Comparison of ENCODE assay signal across 8 cellular contexts in the genomic region with DNA sequence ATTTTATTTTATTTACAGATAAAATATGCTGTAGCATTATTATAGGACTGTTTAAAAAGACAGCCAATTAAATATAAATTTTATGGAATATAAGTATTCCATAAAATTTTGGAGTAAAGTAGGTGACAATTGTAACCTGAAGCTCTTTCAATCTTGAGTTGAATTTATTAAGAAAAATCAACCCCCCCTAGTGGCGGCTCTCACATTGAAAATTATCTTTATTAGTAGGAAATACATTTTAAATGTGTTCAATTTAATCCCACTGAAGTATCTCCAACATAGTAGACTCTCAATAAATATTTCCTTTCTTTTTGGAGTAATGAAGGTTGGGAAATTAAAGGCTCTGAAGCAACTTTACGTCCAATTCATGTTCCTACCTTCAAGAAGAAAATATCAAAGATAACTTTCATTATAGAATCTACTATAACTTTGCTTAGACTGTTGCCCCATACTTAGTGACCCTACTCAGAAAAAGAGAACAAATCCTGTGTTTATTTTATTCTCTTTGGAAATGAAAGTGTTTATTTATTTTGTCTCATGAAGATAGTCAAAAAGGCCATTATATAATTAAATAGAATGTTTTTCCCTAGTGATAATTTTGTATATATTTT.
DNase-seq lines count a peak whose midpoint lies in the region; ATAC-seq and FAIRE-seq lines count a peak whose summit lies in the region.

No MANE protein-coding gene starts in this region.

- peak overlapping the region; percentile 89 for H3K4me3 Mint-ChIP-seq in activated naive CD8-positive, alpha-beta T cell treated with anti-CD3 and anti-CD28 coated beads, Interleukin-2, amount 50 U/mL, for 24 hours

- H3K36me3 Mint-ChIP-seq in activated naive CD8-positive, alpha-beta T cell treated with anti-CD3 and anti-CD28 coated beads, Interleukin-2, amount 50 U/mL, for 24 hours (ENCODE audit: low read depth) = peaks cover 2% of the 10 kb centered on the region

- H3K27ac Mint-ChIP-seq in activated naive CD8-positive, alpha-beta T cell treated with anti-CD3 and anti-CD28 coated beads, Interleukin-2, amount 50 U/mL, for 24 hours = no peak overlapping the region

- no peaks in the 10 kb centered on the region for H3K27me3 Mint-ChIP-seq in activated naive CD8-positive, alpha-beta T cell treated with anti-CD3 and anti-CD28 coated beads, Interleukin-2, amount 50 U/mL, for 24 hours

- FAIRE-seq in islet of Langerhans (lab: Jason Lieb, UNC) = peak; percentile 88

- DNase-seq in activated gamma-delta T cell treated with Interleukin-2 at 50 U/mL for 16 hours = peak; percentile 55
- no peak for DNase-seq in activated gamma-delta T cell (lab: John Stamatoyannopoulos, UW)
- peak; percentile 64 for DNase-seq in OCI-M1 (lab: John Stamatoyannopoulos, UW)
- DNase-seq in activated naive CD8-positive, alpha-beta T cell treated with anti-CD3 and anti-CD28 coated beads, Interleukin-2, amount 50 U/mL, for 24 hours = peak; percentile 57
- DNase-seq in stimulated activated CD4-positive, alpha-beta T cell treated with anti-CD3 and anti-CD28 coated beads, Interleukin-4, amount 100 ng/mL, for 4 hours = peak; percentile 6 to 20
- DNase-seq in NCI-H1436 treated with DMSO at 0.1 percent for 48 hours (lab: John Stamatoyannopoulos, UW) = no peak

- peaks cover 14% of the 10 kb centered on the region for H3K9me3 Mint-ChIP-seq in activated naive CD8-positive, alpha-beta T cell treated with anti-CD3 and anti-CD28 coated beads, Interleukin-2, amount 50 U/mL, for 24 hours

- peaks cover 57% of the 10 kb centered on the region for H3K4me1 Mint-ChIP-seq in activated naive CD8-positive, alpha-beta T cell treated with anti-CD3 and anti-CD28 coated beads, Interleukin-2, amount 50 U/mL, for 24 hours

- no peak for ATAC-seq in activated naive CD8-positive, alpha-beta T cell treated with anti-CD3 and anti-CD28 coated beads, Interleukin-2, amount 50 U/mL, for 24 hours
- no peak for ATAC-seq in GM18498 (IDR thresholded peaks at IDR 0.05; ENCODE audit: unreplicated experiment)

Comparison
In these comparisons a context has a peak if more than half of its experiments do, and no peak if none do; other contexts are left out.
1. DNase-seq: peak in activated gamma-delta T cell treated with Interleukin-2 at 50 U/mL for 16 hours (single experiment), OCI-M1 (single experiment), activated naive CD8-positive, alpha-beta T cell treated with anti-CD3 and anti-CD28 coated beads, Interleukin-2, amount 50 U/mL, for 24 hours (single experiment) and stimulated activated CD4-positive, alpha-beta T cell treated with anti-CD3 and anti-CD28 coated beads, Interleukin-4, amount 100 ng/mL, for 4 hours (2 of 2); none in activated gamma-delta T cell (single experiment) and NCI-H1436 treated with DMSO at 0.1 percent for 48 hours (single experiment).